Comparison of ENCODE assay signal across 8 cellular contexts in genomic region chr7:100428967-100429636, GRCh38. TPM values are rescaled to one million over a fixed set of nuclear protein-coding genes. Genes with fewer than 3 reads are reported as not detected.
DNase-seq lines count a peak whose midpoint lies in the region; ATAC-seq and TF ChIP-seq lines count a peak whose summit lies in the region.

No MANE protein-coding gene starts in this region.

- DNase-seq in BJ (ENCODE audit: low read depth) (peak; percentile 98), NCI-H748 (lab: John Stamatoyannopoulos, UW; ENCODE audit: unreplicated experiment) (peak; percentile 99), dedifferentiated amniotic fluid mesenchymal stem cell (ENCODE audit: extremely low spot score) (peak; percentile 100), left kidney (ENCODE audit: low read depth, low spot score) (peak; percentile 100)
- DNase-seq in activated CD4-positive, alpha-beta T cell treated with anti-CD3 and anti-CD28 coated beads, Interleukin-2, amount 50 U/mL, for 24 hours (ENCODE audit: low read depth in 1 of 2, low spot score in 1 of 2), result peak; percentile 100
- DNase-seq in stimulated activated CD4-positive, alpha-beta T cell treated with anti-CD3 and anti-CD28 coated beads, Interleukin-1b, Interleukin-23, amount 100 ng/mL, for 48 hours, result peak; percentile 100

- H3K36me3 ChIP-seq in BJ (ENCODE audit: control insufficient read depth, insufficient read depth, low read length), result peaks cover 15% of the 10 kb centered on the region

- H3K27me3 ChIP-seq in BJ (ENCODE audit: control insufficient read depth, insufficient read depth, low read length), result no peaks in the 10 kb centered on the region

- peak overlapping the region; percentile 84 for H3K4me3 ChIP-seq in BJ (ENCODE audit: low read depth, low read length)

- POLR2A ChIA-PET in BJ (lab: Charles Lee), result interaction anchor here (0.7 to 1.3 kb wide), 4 partner anchors 11 to 157 kb away, joined by 3 to 4 read pairs (median 3); partner anchors contain the start of gene FBXO24

- peak; percentile 46 for ATAC-seq in GM19351 (IDR thresholded peaks at IDR 0.05; ENCODE audit: unreplicated experiment)
- ATAC-seq in HG03520 (IDR thresholded peaks at IDR 0.05; ENCODE audit: unreplicated experiment), result peak; percentile 34

- CTCF ChIA-PET in BJ (lab: Yijun Ruan, JAX), result interaction anchor here (0.6 to 2.2 kb wide), 5 partner anchors 8 to 277 kb away, joined by 4 to 9 read pairs (median 6); partner anchors contain the start of gene POP7

- TF ChIP-seq CTCF in BJ (IDR thresholded peaks at IDR 0.05; ENCODE audit: insufficient read depth, low read depth, low read length), result 0 out of 2 replicates have a peak, but pooled peaks have one; percentile 5

RNA-seq across cellular contexts. Expression of gene MEPCE, which starts 0.5 kb away (rescaled TPM):
- 15.7 and 19.1 TPM in 2 replicates for polyA plus RNA-seq in BJ (2011; rRNA removed)
- 18.9 and 25.2 TPM in 2 replicates for polyA minus RNA-seq in BJ (2011; rRNA and poly(A)+ RNA removed)

RNA-seq across cellular contexts. Expression of gene ZCWPW1, which starts 0.6 kb away (rescaled TPM):
- 2.2 and 2.8 TPM in 2 replicates for polyA plus RNA-seq in BJ (2011; rRNA removed)
- polyA minus RNA-seq in BJ (2011; rRNA and poly(A)+ RNA removed), result 1.1 and 1.4 TPM in 2 replicates

RNA-seq across cellular contexts. Expression of gene PPP1R35, which starts 7.2 kb away (rescaled TPM):
- 10.6 and 13.1 TPM in 2 replicates for polyA plus RNA-seq in BJ (2011; rRNA removed)
- 3.6 and 7.1 TPM in 2 replicates for polyA minus RNA-seq in BJ (2011; rRNA and poly(A)+ RNA removed)

RNA-seq across cellular contexts. Expression of gene SPACDR, which starts 35.0 kb away (rescaled TPM):
- polyA plus RNA-seq in BJ (2011; rRNA removed), result 0.21 and 0.32 TPM in 2 replicates
- polyA minus RNA-seq in BJ (2011; rRNA and poly(A)+ RNA removed), result 0.38 TPM in 1 of 2 replicates, not detected in the other

RNA-seq across cellular contexts. Expression of gene TSC22D4, which starts 49.9 kb away (rescaled TPM):
- 9.7 and 20.7 TPM in 2 replicates for polyA plus RNA-seq in BJ (2011; rRNA removed)
- 7.5 and 9.5 TPM in 2 replicates for polyA minus RNA-seq in BJ (2011; rRNA and poly(A)+ RNA removed)

Comparison
In these comparisons a context has a peak if more than half of its experiments do, and no peak if none do; other contexts are left out.
1. Peak in every context shown above with its lines: DNase-seq, ATAC-seq and H3K4me3 ChIP-seq.